Comparison of ENCODE assay signal across 26 cellular contexts in the genomic region with DNA sequence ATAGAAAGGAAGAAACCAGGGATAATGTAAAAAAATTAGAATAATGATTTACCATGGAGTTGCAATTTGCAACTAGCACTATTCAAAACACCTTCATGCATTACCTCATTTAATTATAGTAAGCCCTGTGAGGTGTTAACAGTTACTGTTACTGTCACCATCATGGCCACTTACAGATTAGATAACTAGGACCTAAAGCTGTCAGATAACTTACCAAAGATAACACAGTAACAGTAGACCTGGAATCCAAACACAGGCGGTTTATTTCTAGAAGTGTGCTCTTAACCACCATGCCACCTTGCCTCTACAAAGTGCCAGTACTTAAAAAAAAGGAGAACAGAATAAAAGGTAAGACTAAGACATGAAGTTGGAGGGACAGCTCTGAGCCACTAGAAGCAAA.
"Had no signal": no experiment of that assay in that cellular context is flagged by ENCODE, and none has a peak within 500 bp of the region (broad histone marks: within the 10 kb centered on the region; RNA-seq: fewer than 3 reads in every experiment).

No MANE protein-coding gene starts in this region.

- ATAC-seq: natural killer cell treated with Interleukin-12 subunit alpha and Interleukin-12 subunit beta and Interleukin-15 and Interleukin-18, amount 100 ng/mL, for 72 hours; pancreas; right lobe of liver; stimulated activated effector memory CD8-positive, alpha-beta T cell treated with anti-CD3 and anti-CD28 coated beads, Interleukin-12 subunit alpha, Interleukin-12 subunit beta, amount 100 ng/mL, for 72 hours; stimulated activated naive B cell treated with anti-CD40 and anti-IgM and Interleukin-4, amounts not matched to agents 10 μg/mL and 1 μg/mL and 100 μg/mL, for 72 hours had no signal

- H3K27ac ChIP-seq: neutrophil, pancreas, prostate gland, right lobe of liver, sigmoid colon, stomach, thoracic aorta, thyroid gland, tibial nerve, upper lobe of left lung, vagina had no signal

- H3K36me3 ChIP-seq: neutrophil, pancreas, prostate gland, right lobe of liver, sigmoid colon, stomach, thoracic aorta, thyroid gland, tibial nerve, upper lobe of left lung, vagina had no signal

- DNase-seq: nephron progenitor cell; nucleus accumbens; pancreas; retina; right cardiac atrium; right lobe of liver; sigmoid colon; small intestine; stimulated activated CD4-positive, alpha-beta T cell treated with anti-CD3 and anti-CD28 coated beads, Interleukin-15, amount 100 ng/mL, for 24 hours; stimulated activated CD4-positive, alpha-beta T cell treated with anti-CD3 and anti-CD28 coated beads, Interleukin-2, amount 100 ng/mL, for 24 hours; stimulated activated CD4-positive, alpha-beta T cell treated with anti-CD3 and anti-CD28 coated beads, Interleukin-2, amount 100 ng/mL, for 48 hours; stimulated activated CD4-positive, alpha-beta T cell treated with anti-CD3 and anti-CD28 coated beads, Interleukin-4, amount 100 ng/mL, for 24 hours; stimulated activated naive B cell treated with anti-CD40 and anti-IgM and Interleukin-4, amounts not matched to agents 10 μg/mL and 1 μg/mL and 100 μg/mL, for 72 hours; stimulated activated naive CD4-positive, alpha-beta T cell treated with Interleukin-2 at 50 U/mL for 16 hours; stomach; thyroid gland; trophoblast cell; upper lobe of left lung had no signal

- FAIRE-seq: pancreas, small intestine, urothelium cell line had no signal

- H3K4me1 ChIP-seq: pancreas, prostate gland, right lobe of liver, sigmoid colon, stomach, thyroid gland, tibial nerve, upper lobe of left lung, vagina had no signal

- H3K27me3 ChIP-seq: right lobe of liver, sigmoid colon, stomach, thyroid gland, tibial nerve, upper lobe of left lung, vagina had no signal

- H3K9me3 ChIP-seq: neutrophil, pancreas, prostate gland, right lobe of liver, sigmoid colon, stomach, thoracic aorta, thyroid gland, tibial nerve, upper lobe of left lung, vagina had no signal

- H3K4me3 ChIP-seq: pancreas, prostate gland, right lobe of liver, sigmoid colon, stomach, thoracic aorta, thyroid gland, tibial nerve, upper lobe of left lung, vagina had no signal
